ENCODE assay signal across 1 cellular context in the genomic region with DNA sequence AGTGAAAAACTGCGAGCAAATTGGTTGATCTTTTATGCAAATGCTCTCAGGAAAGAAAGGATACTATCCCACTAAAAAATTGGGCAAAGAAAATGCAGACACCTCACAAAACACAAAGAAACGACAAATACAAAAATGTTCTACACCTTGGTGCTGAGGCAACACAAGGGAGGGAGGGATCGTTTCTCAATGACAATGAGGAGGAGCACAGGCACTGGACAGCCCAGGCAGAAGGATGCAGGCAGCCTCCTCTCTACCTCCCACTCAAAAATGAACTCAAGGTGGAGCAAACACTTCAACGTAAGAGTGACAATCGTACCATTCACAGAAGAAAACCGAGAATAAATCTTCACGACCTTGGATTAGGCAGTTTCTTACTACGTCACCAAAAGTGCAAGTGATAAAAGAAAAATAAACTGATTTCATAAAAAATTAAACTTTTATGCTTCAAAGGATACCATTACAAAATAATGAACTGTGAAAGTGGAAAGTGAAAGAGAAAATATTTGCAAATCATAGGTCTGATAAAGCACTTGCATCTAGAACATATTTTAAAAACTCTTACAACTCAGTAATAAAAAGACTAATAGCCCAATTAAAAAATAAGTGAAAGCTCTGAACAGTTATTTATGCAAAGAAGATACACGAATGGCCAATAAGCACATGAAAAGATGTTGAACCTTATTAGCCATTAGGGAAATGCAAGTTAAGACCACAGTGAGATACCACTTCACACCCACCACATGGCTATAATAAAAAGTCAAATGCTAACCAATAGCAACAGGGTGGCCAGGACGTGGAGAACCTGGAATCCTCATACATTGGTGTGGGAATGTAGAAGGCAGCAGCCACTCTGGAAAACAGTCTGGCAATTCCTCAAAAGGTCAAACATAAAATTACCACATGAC.
TF ChIP-seq lines count a peak whose summit lies in the region.

No MANE protein-coding gene starts in this region.

TF ChIP-seq in GM12878, 131 proteins besides CTCF, POLR2A, EP300 and RAD21 (continued from another document):
- TF ChIP-seq CREM (IDR thresholded peaks at IDR 0.05; ENCODE audit: low read depth) (0 out of 2 replicates have a peak, but pooled peaks have one; percentile 26), SMARCA5 (IDR thresholded peaks at IDR 0.05) (no peak; the same call in 1 of the 2 replicates), NFIC (IDR thresholded peaks at IDR 0.05; ENCODE audit: low read depth, low read length) (peak; percentile 19; the same call in 1 of the 2 replicates), RAD51 (IDR thresholded peaks at IDR 0.05) (peak; percentile 37; the same call in 1 of the 2 replicates), NFYA (IDR thresholded peaks at IDR 0.05; ENCODE audit: borderline replicate concordance, low read depth, low read length) (no peak), SKIL (IDR thresholded peaks at IDR 0.05; ENCODE audit: low read depth, poor library complexity, severe bottlenecking) (peak; percentile 15), ATF7 (IDR thresholded peaks at IDR 0.05; ENCODE audit: low read depth) (peak; percentile 41), NR2C1 (IDR thresholded peaks at IDR 0.05) (no peak), MXI1 (IDR thresholded peaks at IDR 0.05; ENCODE audit: low read depth, low read length) (peak; percentile 41; the same call in 1 of the 2 replicates), RBBP5 (conservative IDR thresholded peaks at IDR 0.05) (no peak), NRF1 (conservative IDR thresholded peaks at IDR 0.05; ENCODE audit: low read depth, low read length) (no peak), PAX5 (IDR thresholded peaks at IDR 0.05; ENCODE audit: borderline replicate concordance, low read depth, low read length) (no peak), NFXL1 (IDR thresholded peaks at IDR 0.05; ENCODE audit: borderline replicate concordance) (no peak), HCFC1 (IDR thresholded peaks at IDR 0.05; ENCODE audit: low read length) (no peak), RCOR1 (conservative IDR thresholded peaks at IDR 0.05; ENCODE audit: low read depth, low read length) (0 out of 2 replicates have a peak, but pooled peaks have one; percentile 20), NKRF (conservative IDR thresholded peaks at IDR 0.05) (no peak), CHD1 (IDR thresholded peaks at IDR 0.05; ENCODE audit: low read depth, low read length) (0 out of 2 replicates have a peak, but pooled peaks have one; percentile 24), SUZ12 (IDR thresholded peaks at IDR 0.05; ENCODE audit: unreplicated experiment) (no peak), MTA2 (IDR thresholded peaks at IDR 0.05; ENCODE audit: low read depth) (peak; percentile 54; the same call in 1 of the 2 replicates), DPF2 (IDR thresholded peaks at IDR 0.05) (peak; percentile 17; the same call in 1 of the 2 replicates), NR2F1 (conservative IDR thresholded peaks at IDR 0.05) (peak; percentile 44; the same call in 1 of the 2 replicates), CHD2 (IDR thresholded peaks at IDR 0.05; ENCODE audit: borderline replicate concordance, low read depth, low read length) (no peak), ZNF687 (IDR thresholded peaks at IDR 0.05) (peak; percentile 62), CREB1 (IDR thresholded peaks at IDR 0.05; ENCODE audit: low read depth) (0 out of 2 replicates have a peak, but pooled peaks have one; percentile 25), SMC3 (IDR thresholded peaks at IDR 0.05; ENCODE audit: borderline replicate concordance, low read length) (no peak)
- TF ChIP-seq, protein P1, sequence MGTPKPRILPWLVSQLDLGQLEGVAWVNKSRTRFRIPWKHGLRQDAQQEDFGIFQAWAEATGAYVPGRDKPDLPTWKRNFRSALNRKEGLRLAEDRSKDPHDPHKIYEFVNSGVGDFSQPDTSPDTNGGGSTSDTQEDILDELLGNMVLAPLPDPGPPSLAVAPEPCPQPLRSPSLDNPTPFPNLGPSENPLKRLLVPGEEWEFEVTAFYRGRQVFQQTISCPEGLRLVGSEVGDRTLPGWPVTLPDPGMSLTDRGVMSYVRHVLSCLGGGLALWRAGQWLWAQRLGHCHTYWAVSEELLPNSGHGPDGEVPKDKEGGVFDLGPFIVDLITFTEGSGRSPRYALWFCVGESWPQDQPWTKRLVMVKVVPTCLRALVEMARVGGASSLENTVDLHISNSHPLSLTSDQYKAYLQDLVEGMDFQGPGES (IDR thresholded peaks at IDR 0.05) = no peak
- TF ChIP-seq, protein P2, sequence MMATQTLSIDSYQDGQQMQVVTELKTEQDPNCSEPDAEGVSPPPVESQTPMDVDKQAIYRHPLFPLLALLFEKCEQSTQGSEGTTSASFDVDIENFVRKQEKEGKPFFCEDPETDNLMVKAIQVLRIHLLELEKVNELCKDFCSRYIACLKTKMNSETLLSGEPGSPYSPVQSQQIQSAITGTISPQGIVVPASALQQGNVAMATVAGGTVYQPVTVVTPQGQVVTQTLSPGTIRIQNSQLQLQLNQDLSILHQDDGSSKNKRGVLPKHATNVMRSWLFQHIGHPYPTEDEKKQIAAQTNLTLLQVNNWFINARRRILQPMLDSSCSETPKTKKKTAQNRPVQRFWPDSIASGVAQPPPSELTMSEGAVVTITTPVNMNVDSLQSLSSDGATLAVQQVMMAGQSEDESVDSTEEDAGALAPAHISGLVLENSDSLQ (IDR thresholded peaks at IDR 0.05) = peak; percentile 52; the same call in 1 of the 2 replicates
- TF ChIP-seq, protein P3, sequence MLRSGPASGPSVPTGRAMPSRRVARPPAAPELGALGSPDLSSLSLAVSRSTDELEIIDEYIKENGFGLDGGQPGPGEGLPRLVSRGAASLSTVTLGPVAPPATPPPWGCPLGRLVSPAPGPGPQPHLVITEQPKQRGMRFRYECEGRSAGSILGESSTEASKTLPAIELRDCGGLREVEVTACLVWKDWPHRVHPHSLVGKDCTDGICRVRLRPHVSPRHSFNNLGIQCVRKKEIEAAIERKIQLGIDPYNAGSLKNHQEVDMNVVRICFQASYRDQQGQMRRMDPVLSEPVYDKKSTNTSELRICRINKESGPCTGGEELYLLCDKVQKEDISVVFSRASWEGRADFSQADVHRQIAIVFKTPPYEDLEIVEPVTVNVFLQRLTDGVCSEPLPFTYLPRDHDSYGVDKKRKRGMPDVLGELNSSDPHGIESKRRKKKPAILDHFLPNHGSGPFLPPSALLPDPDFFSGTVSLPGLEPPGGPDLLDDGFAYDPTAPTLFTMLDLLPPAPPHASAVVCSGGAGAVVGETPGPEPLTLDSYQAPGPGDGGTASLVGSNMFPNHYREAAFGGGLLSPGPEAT (IDR thresholded peaks at IDR 0.05; ENCODE audit: low read depth) = 0 out of 2 replicates have a peak, but pooled peaks have one; percentile 34
